16 cellular contexts compared by ENCODE assay signal in genomic region chr2:161825429-161825828, GRCh38.
"Had no signal": no experiment of that assay in that cellular context is flagged by ENCODE, and none has a peak within 500 bp of the region (broad histone marks: within the 10 kb centered on the region; RNA-seq: fewer than 3 reads in every experiment).

No MANE protein-coding gene starts in this region.

- H3K4me3 Mint-ChIP-seq: activated B cell treated with CpG ODN at 0.5 μM for 24 hours; activated naive CD8-positive, alpha-beta T cell; endodermal cell; memory B cell; nephron progenitor cell; T-helper 17 cell had no signal

- H3K27ac ChIP-seq: breast epithelium, prostate gland, sigmoid colon, stomach had no signal

- H3K36me3 ChIP-seq: breast epithelium, prostate gland, sigmoid colon, stomach had no signal

- H3K36me3 Mint-ChIP-seq: activated naive CD8-positive, alpha-beta T cell; memory B cell had no signal

- H3K4me1 Mint-ChIP-seq: activated B cell treated with CpG ODN at 0.5 μM for 24 hours, endodermal cell, memory B cell, nephron progenitor cell had no signal

- H3K27ac Mint-ChIP-seq: activated B cell treated with CpG ODN at 0.5 μM for 24 hours; activated naive CD8-positive, alpha-beta T cell; endodermal cell; memory B cell; nephron progenitor cell; T-helper 17 cell had no signal

- H3K9me3 ChIP-seq: breast epithelium, prostate gland, sigmoid colon, stomach had no signal

- ATAC-seq: left lobe of liver, T-helper 17 cell had no signal

- H3K27me3 ChIP-seq: breast epithelium, sigmoid colon, stomach had no signal

- H3K4me1 ChIP-seq: breast epithelium, prostate gland, sigmoid colon, stomach had no signal

- DNase-seq: activated B cell treated with CpG ODN at 0.5 μM for 24 hours; activated effector memory CD4-positive, alpha-beta T cell treated with Interleukin-2 at 50 U/mL for 16 hours; aorta; endodermal cell; nephron progenitor cell; sigmoid colon; stimulated activated CD4-positive, alpha-beta T cell treated with anti-CD3 and anti-CD28 coated beads, Interleukin-12 subunit alpha, Interleukin-12 subunit beta, amount 100 ng/mL, for 4 hours; stimulated activated CD4-positive, alpha-beta T cell treated with anti-CD3 and anti-CD28 coated beads, Interleukin-2, amount 100 ng/mL, for 48 hours; stimulated activated CD8-positive, alpha-beta memory T cell treated with anti-CD3 and anti-CD28 coated beads, Interleukin-4, amount 100 ng/mL, for 48 hours; stomach; T-helper 17 cell had no signal

- H3K4me3 ChIP-seq: breast epithelium, prostate gland, sigmoid colon, stomach had no signal

- H3K27me3 Mint-ChIP-seq: activated B cell treated with CpG ODN at 0.5 μM for 24 hours, memory B cell had no signal

- H3K9me3 Mint-ChIP-seq: activated B cell treated with CpG ODN at 0.5 μM for 24 hours, endodermal cell, nephron progenitor cell had no signal
